Comparison of ENCODE assay signal across 12 cellular contexts in the genomic region with DNA sequence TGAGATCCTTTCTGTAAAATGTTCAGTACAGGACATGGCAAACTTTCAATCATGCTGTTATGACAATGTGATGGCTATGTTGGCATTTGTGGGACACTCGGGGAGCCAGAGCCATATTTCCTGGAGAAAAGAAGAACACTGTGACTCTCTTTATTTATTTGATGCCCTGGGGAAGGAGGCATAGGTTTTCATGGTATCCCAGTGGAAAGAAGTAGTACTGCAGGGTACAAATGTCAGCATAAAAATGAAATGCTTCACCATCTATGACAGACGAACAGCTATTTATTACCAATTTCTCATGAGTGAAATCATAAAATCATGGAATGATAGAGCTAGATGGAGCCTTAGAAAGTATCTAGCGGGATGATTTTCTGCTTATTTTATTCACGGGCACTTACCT.
DNase-seq lines count a peak whose midpoint lies in the region; TF ChIP-seq lines count a peak whose summit lies in the region.
"Had no signal": no experiment of that assay in that cellular context is flagged by ENCODE, and none has a peak within 500 bp of the region (broad histone marks: within the 10 kb centered on the region; RNA-seq: fewer than 3 reads in every experiment).

No MANE protein-coding gene starts in this region.

- H3K4me3 ChIP-seq in OCI-LY7 (ENCODE audit: low read depth, low read length, poor library complexity, severe bottlenecking): no peak overlapping the region
- H3K4me3 ChIP-seq in epithelial cell of proximal tubule (ENCODE audit: low read depth, low read length): no peak overlapping the region
- no peak overlapping the region for H3K4me3 ChIP-seq in transverse colon
- H3K4me3 ChIP-seq: skin epidermis had no signal

- no peaks in the 10 kb centered on the region for H3K4me1 ChIP-seq in OCI-LY7 (ENCODE audit: insufficient read depth, low read length, poor library complexity, severe bottlenecking)
- H3K4me1 ChIP-seq in transverse colon: peaks cover under 1 to 8% (median 4%) of the 10 kb centered on the region in 4 donors

- intact Hi-C loops in OCI-LY7 (cut with micrococcal nuclease; ENCODE audit: unreplicated experiment): no loop called here
- intact Hi-C loops in transverse colon (cut with DNase I; ENCODE audit: low total_unique reads): no loop called here

- BruUV-seq in OCI-LY7 (replicated peaks; lab: Mats Ljungman, UMichigan): no TSS peak

- no peak overlapping the region for H3K4me2 ChIP-seq in OCI-LY7 (ENCODE audit: low read length)

- no peak for TF ChIP-seq POLR2A in transverse colon (IDR thresholded peaks at IDR 0.05)

- WGBS in transverse colon (ENCODE audit: low coverage in 1 of 2), 2 donors: 65 to 67% methylated on average over 4 of the region's 4 CpGs

- peak; percentile 22 for DNase-seq in NCI-H510A treated with DMSO at 0.1 percent for 48 hours (lab: John Stamatoyannopoulos, UW)
- DNase-seq in NCI-H510A (lab: John Stamatoyannopoulos, UW): no peak
- DNase-seq in OCI-LY7 (ENCODE audit: low spot score): no peak
- no peak for DNase-seq in epithelial cell of proximal tubule (ENCODE audit: low read depth)
- DNase-seq in transverse colon: no peak
- no peak for DNase-seq in DMS79 treated with DMSO at 0.1 percent for 48 hours (lab: John Stamatoyannopoulos, UW)
- DNase-seq in NCI-H2227 (lab: John Stamatoyannopoulos, UW; ENCODE audit: unreplicated experiment): no peak
- no peak for DNase-seq in NCI-H774 (lab: John Stamatoyannopoulos, UW)
- DNase-seq: activated CD4-positive, alpha-beta T cell treated with anti-CD3 and anti-CD28 coated beads, Interleukin-2, amount 50 U/mL, for 1 hour; KG1; NCI-H446 had no signal

- H3K27ac ChIP-seq in OCI-LY7 (ENCODE audit: low read depth, low read length, poor library complexity, severe bottlenecking) (no peak overlapping the region), transverse colon (no peak overlapping the region)
- H3K27ac ChIP-seq: skin epidermis had no signal

- H3K27me3 ChIP-seq in transverse colon: no peaks in the 10 kb centered on the region

- H3K79me2 ChIP-seq in OCI-LY7 (ENCODE audit: insufficient read depth, low read depth, low read length): no peaks in the 10 kb centered on the region

- H2AFZ ChIP-seq in OCI-LY7 (ENCODE audit: low read length): no peak overlapping the region

- TF ChIP-seq CTCF in OCI-LY7 (conservative IDR thresholded peaks at IDR 0.05; ENCODE audit: low read length) (peak; percentile 25), epithelial cell of proximal tubule (conservative IDR thresholded peaks at IDR 0.05; ENCODE audit: low read depth, low read length) (peak; percentile 50), transverse colon (IDR thresholded peaks at IDR 0.05) (peak in 3 of 5 experiments; percentile 14 to 25 (median 17))

- H3K9me3 ChIP-seq in OCI-LY7 (ENCODE audit: low read length) (no peaks in the 10 kb centered on the region), transverse colon (no peaks in the 10 kb centered on the region)

- POLR2A ChIA-PET in OCI-LY7 (lab: Charles Lee): no interaction called here

- H3K36me3 ChIP-seq in OCI-LY7 (ENCODE audit: insufficient read depth, low read length) (no peaks in the 10 kb centered on the region), transverse colon (no peaks in the 10 kb centered on the region)

- CTCF ChIA-PET in OCI-LY7 (lab: Charles Lee; ENCODE audit: unreplicated experiment): no interaction called here

- no peaks in the 10 kb centered on the region for H3K9me2 ChIP-seq in OCI-LY7 (ENCODE audit: insufficient read depth, low read length)

- no peak for TF ChIP-seq EP300 in transverse colon (IDR thresholded peaks at IDR 0.05; ENCODE audit: low read depth)

- no peaks in the 10 kb centered on the region for H4K20me1 ChIP-seq in OCI-LY7 (ENCODE audit: insufficient read depth, low read length)

- in situ Hi-C loops in transverse colon (cut with MboI; ENCODE audit: low pct_ligation_motif_present in 1 of 4, low pct_unique_long_range_greater_than_20kb in 1 of 4, low sequenced_read_pairs in 3 of 4): no loop called here
